In the genomic region with DNA sequence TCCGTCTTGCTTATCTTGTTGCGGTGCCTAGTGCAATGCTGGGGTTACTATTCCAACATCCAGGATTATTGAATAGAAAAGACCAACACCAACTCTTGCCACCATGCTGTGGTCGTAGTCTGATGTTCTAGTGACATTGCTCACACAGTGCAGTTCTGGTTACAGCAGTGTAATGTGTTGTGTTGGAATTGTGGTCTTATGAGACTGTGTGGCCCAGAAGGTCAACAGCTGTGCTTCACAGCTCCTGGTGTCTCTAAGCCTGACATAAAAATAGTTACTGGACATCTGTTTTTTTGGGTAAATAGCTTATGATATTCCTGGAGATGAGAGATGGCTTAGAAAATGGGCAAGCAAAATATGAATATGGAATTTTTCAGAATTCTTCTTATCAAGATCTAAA, we compare ENCODE assay signal across 16 cellular contexts. TPM values are rescaled to one million over a fixed set of nuclear protein-coding genes. Genes with fewer than 3 reads are reported as not detected.
DNase-seq lines count a peak whose midpoint lies in the region; ATAC-seq and TF ChIP-seq lines count a peak whose summit lies in the region.
"Had no signal": no experiment of that assay in that cellular context is flagged by ENCODE, and none has a peak within 500 bp of the region (broad histone marks: within the 10 kb centered on the region; RNA-seq: fewer than 3 reads in every experiment).

No MANE protein-coding gene starts in this region.

- peaks cover 5% of the 10 kb centered on the region for H3K27me3 ChIP-seq in left ventricle myocardium inferior (ENCODE audit: low read depth)
- H3K27me3 ChIP-seq in neuronal stem cell (ENCODE audit: control insufficient read depth in 3 of 3, insufficient read depth in 3 of 3, low read depth in 1 of 3, low read length in 3 of 3): no peaks in the 10 kb centered on the region
- H3K27me3 ChIP-seq: BLaER1 had no signal

- no peak overlapping the region for H3K23ac ChIP-seq in neuronal stem cell (ENCODE audit: low read depth, low read length, poor library complexity)

- H3K18ac ChIP-seq in neuronal stem cell (ENCODE audit: low read length): no peak overlapping the region

- no peaks in the 10 kb centered on the region for H3K79me1 ChIP-seq in neuronal stem cell (ENCODE audit: low read depth, low read length)

- no peak for TF ChIP-seq CTCF in left ventricle myocardium inferior (IDR thresholded peaks at IDR 0.05; ENCODE audit: borderline replicate concordance)

- H3K4ac ChIP-seq in neuronal stem cell (ENCODE audit: low read length): no peak overlapping the region

- no peak overlapping the region for H2AK5ac ChIP-seq in neuronal stem cell (ENCODE audit: low read depth, low read length)

- no peak overlapping the region for H4K8ac ChIP-seq in neuronal stem cell (ENCODE audit: low read depth, low read length)

- intact Hi-C loops in left ventricle myocardium inferior (cut with micrococcal nuclease): no loop called here
- intact Hi-C loops in left cardiac atrium (cut with DNase I): no loop called here

- H4K91ac ChIP-seq in neuronal stem cell (ENCODE audit: low read depth, low read length, poor library complexity): no peak overlapping the region

- H3K9me3 ChIP-seq in left ventricle myocardium inferior (replicated peaks) (peaks cover 19% of the 10 kb centered on the region), neuronal stem cell (replicated peaks in 1 of 2; ENCODE audit: control insufficient read depth in 2 of 2, insufficient read depth in 1 of 2, low read depth in 1 of 2, low read length in 2 of 2) (peaks cover 0 to 5% of the 10 kb centered on the region in 2 donors)
- H3K9me3 ChIP-seq: BLaER1 had no signal

- H3K14ac ChIP-seq in neuronal stem cell (ENCODE audit: low read length): peak overlapping the region; percentile 1

- no peaks in the 10 kb centered on the region for H3K36me3 ChIP-seq in left ventricle myocardium inferior
- H3K36me3 ChIP-seq in neuronal stem cell (replicated peaks in 1 of 2; ENCODE audit: control insufficient read depth in 2 of 2, insufficient read depth in 2 of 2, low read length in 2 of 2): no peaks in the 10 kb centered on the region
- H3K36me3 ChIP-seq: BLaER1 had no signal

- H3K4me3 ChIP-seq in left ventricle myocardium inferior: no peak overlapping the region
- H3K4me3 ChIP-seq in neuronal stem cell (ENCODE audit: low read length in 2 of 2): peak overlapping the region in 1 of 2 donors; percentile 12
- H3K4me3 ChIP-seq: BLaER1, GM12878 had no signal

- WGBS in neuronal stem cell (ENCODE audit: extremely low coverage in 2 of 2, insufficient read length in 2 of 2, insufficient replicate concordance in 1 of 2), 2 donors: no CpG with 5 or more reads among the region's 3 CpGs

- H3K4me2 ChIP-seq in neuronal stem cell (ENCODE audit: insufficient read depth, low read length, poor library complexity, severe bottlenecking): no peak overlapping the region
- H3K4me2 ChIP-seq: BLaER1 had no signal

- H3K4me1 ChIP-seq in left ventricle myocardium inferior: no peaks in the 10 kb centered on the region
- H3K4me1 ChIP-seq in neuronal stem cell (ENCODE audit: control insufficient read depth in 2 of 2, insufficient read depth in 1 of 2, low read depth in 1 of 2, low read length in 2 of 2): no peaks in the 10 kb centered on the region
- H3K4me1 ChIP-seq: BLaER1 had no signal

- no peak overlapping the region for H2BK5ac ChIP-seq in neuronal stem cell (ENCODE audit: low read length)

- ATAC-seq in left cardiac atrium (no peak), GM21390 (IDR thresholded peaks at IDR 0.05; ENCODE audit: unreplicated experiment) (no peak)
- ATAC-seq: GM12878, HCT116 had no signal

- H2BK15ac ChIP-seq in neuronal stem cell (ENCODE audit: low read length): no peak overlapping the region

- H2AFZ ChIP-seq in neuronal stem cell (ENCODE audit: low read length): no peak overlapping the region

- peak overlapping the region; percentile 25 for H3K27ac ChIP-seq in left ventricle myocardium inferior (replicated peaks)
- no peak overlapping the region for H3K27ac ChIP-seq in neuronal stem cell (replicated peaks; ENCODE audit: low read length)
- H3K27ac ChIP-seq: BLaER1, HL-60 had no signal

- H2BK12ac ChIP-seq in neuronal stem cell (ENCODE audit: low read length): no peak overlapping the region

- H2BK120ac ChIP-seq in neuronal stem cell (ENCODE audit: low read depth, low read length): no peak overlapping the region

- DNase-seq in left ventricle myocardium inferior (no peak), left cardiac atrium (no peak), left kidney (ENCODE audit: low read depth, low spot score) (peak; percentile 9), neuronal stem cell (ENCODE audit: low spot score) (no peak), NCI-H187 treated with DMSO at 0.1 percent for 48 hours (lab: John Stamatoyannopoulos, UW) (no peak), HCEC 1CT (no peak)
- DNase-seq: 8988T, AML-193, Calu3, DMS 273 treated with DMSO at 0.1 percent for 48 hours had no signal

- no peak overlapping the region for H3K9ac ChIP-seq in neuronal stem cell (ENCODE audit: low read depth, low read length, poor library complexity)
- H3K9ac ChIP-seq: BLaER1 had no signal

RNA-seq across cellular contexts. Expression of a gene that starts 57.6 kb away (rescaled TPM):
- total RNA-seq in left ventricle myocardium inferior: not detected
- not detected for total RNA-seq in left cardiac atrium
- not detected for polyA plus RNA-seq in neuronal stem cell (2013, experiment 1 of 2)
- not detected for polyA plus RNA-seq in neuronal stem cell (2013, experiment 2 of 2)
- total RNA-seq: Calu3, GM12878, H4 had no signal
